Comparison of ENCODE assay signal across 12 cellular contexts in the genomic region with DNA sequence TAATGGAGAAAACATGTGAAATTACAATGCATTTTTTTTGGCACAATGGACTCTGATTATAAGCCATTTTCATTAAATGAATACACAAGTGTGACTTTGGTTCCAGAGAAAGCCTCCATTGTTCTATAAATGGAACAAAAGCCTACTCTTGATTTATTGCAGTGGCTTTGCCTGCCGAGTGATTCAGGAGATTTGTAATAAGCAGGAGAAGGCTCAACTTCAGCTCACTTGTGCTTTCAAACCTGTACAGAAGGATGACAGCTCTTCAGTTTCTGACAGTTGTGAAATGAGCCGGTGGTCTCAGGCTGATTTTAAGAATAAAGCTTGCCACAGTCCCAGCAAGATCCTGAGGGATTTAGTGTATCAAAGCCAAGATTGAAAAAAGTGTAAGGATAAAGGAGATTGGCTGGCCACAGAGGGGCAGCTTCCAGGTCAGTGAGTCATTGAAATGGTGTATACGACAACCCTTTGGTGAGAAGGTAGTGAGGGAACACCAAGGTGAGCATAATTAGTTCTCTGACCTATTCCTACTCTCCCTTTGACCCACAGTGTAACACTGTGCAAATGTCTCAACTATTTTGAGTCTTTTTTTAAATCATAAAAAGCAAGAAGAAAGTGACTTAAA.
DNase-seq lines count a peak whose midpoint lies in the region; FAIRE-seq and TF ChIP-seq lines count a peak whose summit lies in the region.
"Had no signal": no experiment of that assay in that cellular context is flagged by ENCODE, and none has a peak within 500 bp of the region (broad histone marks: within the 10 kb centered on the region; RNA-seq: fewer than 3 reads in every experiment).

No MANE protein-coding gene starts in this region.

- H3K4me3 ChIP-seq in sigmoid colon, result no peak overlapping the region
- H3K4me3 ChIP-seq: coronary artery had no signal

- intact Hi-C loops in sigmoid colon (cut with DNase I), result no loop called here

- FAIRE-seq in H54 (lab: Jason Lieb, UNC) (peak; percentile 96), frontal cortex (lab: Jason Lieb, UNC) (peak; percentile 44)

- WGBS in sigmoid colon, 2 donors, result 34 to 60% methylated on average over 3 of the region's 3 CpGs

- no peak overlapping the region for H3K27ac ChIP-seq in sigmoid colon
- H3K27ac ChIP-seq: coronary artery had no signal

- H3K4me1 ChIP-seq in sigmoid colon, result peaks cover 0 to 10% (median 7%) of the 10 kb centered on the region in 4 donors

- TF ChIP-seq POLR2A in H54 (IDR thresholded peaks at IDR 0.05; ENCODE audit: low read depth, low read length), result no peak
- no peak for TF ChIP-seq POLR2A in sigmoid colon (IDR thresholded peaks at IDR 0.05)

- H3K27me3 ChIP-seq in sigmoid colon, result no peaks in the 10 kb centered on the region

- H3K36me3 ChIP-seq in sigmoid colon, result no peaks in the 10 kb centered on the region

- TF ChIP-seq CTCF in sigmoid colon (IDR thresholded peaks at IDR 0.05), result no peak

- no peak for TF ChIP-seq EP300 in sigmoid colon (IDR thresholded peaks at IDR 0.05)

- no peaks in the 10 kb centered on the region for H3K9me3 ChIP-seq in sigmoid colon

- DNase-seq in H54 (ENCODE audit: insufficient read length, low spot score) (no peak), SW480 (ENCODE audit: low spot score) (peak; percentile 58), frontal cortex (ENCODE audit: low spot score in 2 of 2) (no peak), renal cortical epithelial cell (ENCODE audit: low read depth) (peak; percentile 71), GOT3 (lab: John Stamatoyannopoulos, UW) (no peak), sigmoid colon (no peak), NCI-H446 treated with DMSO at 0.1 percent for 48 hours (lab: John Stamatoyannopoulos, UW) (no peak), DMS114 treated with DMSO at 0.1 percent for 48 hours (lab: John Stamatoyannopoulos, UW; ENCODE audit: unreplicated experiment) (no peak)
- DNase-seq: left cardiac atrium; NCI-H446; stimulated activated naive B cell treated with anti-CD40 and anti-IgM and Interleukin-4, amounts not matched to agents 10 μg/mL and 1 μg/mL and 100 μg/mL, for 72 hours had no signal

Comparison
In these comparisons a context has a peak if more than half of its experiments do, and no peak if none do; other contexts are left out.
1. DNase-seq: peak in SW480 (single experiment) and renal cortical epithelial cell (single experiment); none in H54 (single experiment), frontal cortex (0 of 2), GOT3 (single experiment), sigmoid colon (single experiment), NCI-H446 treated with DMSO at 0.1 percent for 48 hours (single experiment) and DMS114 treated with DMSO at 0.1 percent for 48 hours (single experiment).